Comparison of ENCODE assay signal across 23 cellular contexts in genomic region chr7:27906385-27907091, GRCh38.
"Had no signal": no experiment of that assay in that cellular context is flagged by ENCODE, and none has a peak within 500 bp of the region (broad histone marks: within the 10 kb centered on the region; RNA-seq: fewer than 3 reads in every experiment).

No MANE protein-coding gene starts in this region.

- H3K27ac Mint-ChIP-seq: activated CD4-positive, alpha-beta memory T cell treated with anti-CD3 and anti-CD28 coated beads, Interleukin-2, amount 10 ng/mL, durations not matched to agents 7 days and 5 days; activated naive CD4-positive, alpha-beta T cell treated with anti-CD3 and anti-CD28 coated beads for 36 hours; activated T-cell treated with anti-CD3 and anti-CD28 coated beads, Interleukin-2, amount 50 U/mL, for 24 hours; activated T-helper 2 cell treated with anti-CD3 and anti-CD28 coated beads, Interferon-gamma antibody, Interleukin-2, Interleukin-4, amounts not matched to agents 10 μg/mL and 5 μg/mL and 100 μg/mL, durations not matched to agents 14 hours and 24 hours and 36 hours; T-helper 2 cell treated with Interferon-gamma antibody and Interleukin-4, amounts not matched to agents 5 μg/mL and 100 μg/mL, for 36 hours had no signal

- H3K27me3 Mint-ChIP-seq: activated T-cell treated with anti-CD3 and anti-CD28 coated beads, Interleukin-2, amount 50 U/mL, for 24 hours; naive B cell had no signal

- H3K4me3 Mint-ChIP-seq: activated CD4-positive, alpha-beta memory T cell treated with anti-CD3 and anti-CD28 coated beads, Interleukin-2, amount 10 ng/mL, durations not matched to agents 7 days and 5 days; activated naive CD4-positive, alpha-beta T cell treated with anti-CD3 and anti-CD28 coated beads for 36 hours; activated T-cell treated with anti-CD3 and anti-CD28 coated beads, Interleukin-2, amount 50 U/mL, for 24 hours; neural crest cell; T-helper 2 cell treated with Interferon-gamma antibody and Interleukin-4, amounts not matched to agents 5 μg/mL and 100 μg/mL, for 36 hours had no signal

- H3K4me1 ChIP-seq: prostate gland had no signal

- H3K36me3 ChIP-seq: gastroesophageal sphincter, heart left ventricle, prostate gland, right atrium auricular region, stomach, vagina had no signal

- H3K9me3 Mint-ChIP-seq: activated CD4-positive, alpha-beta memory T cell treated with anti-CD3 and anti-CD28 coated beads, Interleukin-2, amount 10 ng/mL, durations not matched to agents 7 days and 5 days; activated naive CD4-positive, alpha-beta T cell treated with anti-CD3 and anti-CD28 coated beads for 36 hours; activated T-cell treated with anti-CD3 and anti-CD28 coated beads, Interleukin-2, amount 50 U/mL, for 24 hours; activated T-helper 2 cell treated with anti-CD3 and anti-CD28 coated beads, Interferon-gamma antibody, Interleukin-2, Interleukin-4, amounts not matched to agents 10 μg/mL and 5 μg/mL and 100 μg/mL, durations not matched to agents 14 hours and 24 hours and 36 hours; naive B cell; neural crest cell; T-helper 2 cell treated with Interferon-gamma antibody and Interleukin-4, amounts not matched to agents 5 μg/mL and 100 μg/mL, for 36 hours had no signal

- H3K36me3 Mint-ChIP-seq: naive B cell had no signal

- DNase-seq: activated CD4-positive, alpha-beta memory T cell treated with anti-CD3 and anti-CD28 coated beads, Interleukin-2, amount 10 ng/mL, durations not matched to agents 7 days and 5 days; activated CD4-positive, alpha-beta T cell treated with anti-CD3 and anti-CD28 coated beads for 48 hours; activated CD4-positive, CD25-positive, alpha-beta regulatory T cell; activated naive CD4-positive, alpha-beta T cell treated with anti-CD3 and anti-CD28 coated beads for 36 hours; activated T-cell treated with anti-CD3 and anti-CD28 coated beads, Interleukin-2, amount 50 U/mL, for 24 hours; erythroblast; heart left ventricle; mesenchymal stem cell; mucosa of descending colon; naive B cell; stimulated activated CD4-positive, alpha-beta T cell treated with anti-CD3 and anti-CD28 coated beads, Interleukin-15, amount 100 ng/mL, for 24 hours; stimulated activated CD4-positive, alpha-beta T cell treated with anti-CD3 and anti-CD28 coated beads, Interleukin-4, amount 100 ng/mL, for 1 hour; stomach; trophoblast cell had no signal

- H3K27me3 ChIP-seq: gastroesophageal sphincter, heart left ventricle, right atrium auricular region, stomach, vagina had no signal

- H3K27ac ChIP-seq: coronary artery, gastroesophageal sphincter, heart left ventricle, prostate gland, right atrium auricular region, skin epidermis, stomach, vagina had no signal

- ATAC-seq: gastroesophageal sphincter, heart left ventricle, mucosa of descending colon had no signal

- H3K9me3 ChIP-seq: gastroesophageal sphincter, heart left ventricle, mucosa of descending colon, prostate gland, right atrium auricular region, stomach, vagina had no signal

- H3K4me3 ChIP-seq: coronary artery, gastroesophageal sphincter, heart left ventricle, mucosa of descending colon, prostate gland, right atrium auricular region, skin epidermis, stomach, vagina had no signal
